Comparison of ENCODE assay signal across 25 cellular contexts in genomic region chrX:119410854-119411253, GRCh38. TPM values are rescaled to one million over a fixed set of nuclear protein-coding genes. Genes with fewer than 3 reads are reported as not detected.
DNase-seq lines count a peak whose midpoint lies in the region; ATAC-seq and TF ChIP-seq lines count a peak whose summit lies in the region.
"Had no signal": no experiment of that assay in that cellular context is flagged by ENCODE, and none has a peak within 500 bp of the region (broad histone marks: within the 10 kb centered on the region; RNA-seq: fewer than 3 reads in every experiment).

No MANE protein-coding gene starts in this region.

- no peak for DNase-seq in breast epithelium (ENCODE audit: low spot score in 2 of 2)
- DNase-seq in MCF 10A (ENCODE audit: unreplicated experiment) = no peak
- no peak for DNase-seq in epithelial cell of prostate (ENCODE audit: low read depth, low spot score)
- no peak for DNase-seq in D341Med (ENCODE audit: low spot score)
- no peak for DNase-seq in NCI-H69 (lab: John Stamatoyannopoulos, UW)
- no peak for DNase-seq in islet precursor cell
- DNase-seq: activated CD4-positive, alpha-beta T cell treated with anti-CD3 and anti-CD28 coated beads, Interleukin-2, amount 50 U/mL, for 1 hour; activated naive CD8-positive, alpha-beta T cell treated with anti-CD3 and anti-CD28 coated beads for 36 hours; effector CD8-positive, alpha-beta T cell; glutamatergic neuron; Karpas-422; naive B cell; NCI-H1092; NCI-H187 treated with DMSO at 0.1 percent for 48 hours; NCI-H446 treated with DMSO at 0.1 percent for 48 hours; occipital lobe; retina; stimulated activated naive CD8-positive, alpha-beta T cell treated with anti-CD3 and anti-CD28 coated beads, Interleukin-15, amount 100 ng/mL, for 72 hours had no signal

- H3K4me3 Mint-ChIP-seq in MCF 10A (ENCODE audit: unreplicated experiment) = no peak overlapping the region
- H3K4me3 Mint-ChIP-seq: activated naive CD8-positive, alpha-beta T cell treated with anti-CD3 and anti-CD28 coated beads for 36 hours; memory B cell; naive B cell; stimulated activated naive CD8-positive, alpha-beta T cell treated with anti-CD3 and anti-CD28 coated beads, Interleukin-15, amount 100 ng/mL, for 72 hours had no signal

- H3K27me3 Mint-ChIP-seq in MCF 10A (ENCODE audit: insufficient read depth, unreplicated experiment) = peaks cover 14% of the 10 kb centered on the region
- H3K27me3 Mint-ChIP-seq: activated naive CD8-positive, alpha-beta T cell treated with anti-CD3 and anti-CD28 coated beads for 36 hours; memory B cell; naive B cell; stimulated activated naive CD8-positive, alpha-beta T cell treated with anti-CD3 and anti-CD28 coated beads, Interleukin-15, amount 100 ng/mL, for 72 hours had no signal

- H3K4me1 Mint-ChIP-seq in MCF 10A (ENCODE audit: insufficient read depth, unreplicated experiment) = peaks cover 17% of the 10 kb centered on the region
- H3K4me1 Mint-ChIP-seq: activated naive CD8-positive, alpha-beta T cell treated with anti-CD3 and anti-CD28 coated beads for 36 hours; naive B cell; stimulated activated naive CD8-positive, alpha-beta T cell treated with anti-CD3 and anti-CD28 coated beads, Interleukin-15, amount 100 ng/mL, for 72 hours had no signal

- no TSS peak for BruUV-seq in MCF 10A (replicated peaks; lab: Mats Ljungman, UMichigan)

- H3K27ac ChIP-seq in breast epithelium (peak overlapping the region; percentile 69 to 77), epithelial cell of prostate (peak overlapping the region; percentile 18), mucosa of rectum (ENCODE audit: low read depth in 2 of 2, low read length in 2 of 2) (peak overlapping the region; percentile 79 to 85)
- H3K27ac ChIP-seq: BLaER1, tibial artery, VCaP had no signal

- peaks cover 14% of the 10 kb centered on the region for H3K36me3 Mint-ChIP-seq in MCF 10A (ENCODE audit: insufficient read depth, unreplicated experiment)
- H3K36me3 Mint-ChIP-seq: naive B cell had no signal

- H3K9ac ChIP-seq in mucosa of rectum (ENCODE audit: low read depth in 1 of 2, low read length in 2 of 2) = peak overlapping the region in 1 of 2 donors; percentile 48
- H3K9ac ChIP-seq: BLaER1 had no signal

- H3K9me3 Mint-ChIP-seq in MCF 10A (ENCODE audit: unreplicated experiment) = no peaks in the 10 kb centered on the region
- H3K9me3 Mint-ChIP-seq: activated naive CD8-positive, alpha-beta T cell treated with anti-CD3 and anti-CD28 coated beads for 36 hours; activated T-helper 2 cell treated with anti-CD3 and anti-CD28 coated beads, Interferon-gamma antibody, Interleukin-2, Interleukin-4, amounts not matched to agents 10 μg/mL and 5 μg/mL and 100 μg/mL, durations not matched to agents 14 hours and 24 hours and 36 hours; memory B cell; naive B cell; stimulated activated naive CD8-positive, alpha-beta T cell treated with anti-CD3 and anti-CD28 coated beads, Interleukin-15, amount 100 ng/mL, for 72 hours had no signal

- POLR2A ChIA-PET in MCF 10A (lab: Yijun Ruan, JAX) = interaction anchor here (1.0 to 4.0 kb wide), 3 partner anchors 10 to 174 kb away, joined by 3 to 29 read pairs (median 3); partner anchors contain the start of gene SLC25A43

- H3K36me3 ChIP-seq in breast epithelium (no peaks in the 10 kb centered on the region), mucosa of rectum (ENCODE audit: control insufficient read depth in 2 of 2, insufficient read depth in 2 of 2, low read length in 2 of 2) (peaks cover 3 to 10% of the 10 kb centered on the region in 2 donors)

- H3K27me3 ChIP-seq in breast epithelium = peaks cover 0 to 10% of the 10 kb centered on the region in 2 donors
- H3K27me3 ChIP-seq in mucosa of rectum (ENCODE audit: control insufficient read depth in 2 of 2, insufficient read depth in 2 of 2, low read length in 2 of 2) = no peaks in the 10 kb centered on the region
- H3K27me3 ChIP-seq: BLaER1, tibial artery had no signal

- TF ChIP-seq POLR2A in breast epithelium (IDR thresholded peaks at IDR 0.05) = no peak

- no peak for ATAC-seq in HG02623 (IDR thresholded peaks at IDR 0.05; ENCODE audit: unreplicated experiment)
- ATAC-seq: stimulated activated naive CD8-positive, alpha-beta T cell treated with anti-CD3 and anti-CD28 coated beads, Interleukin-15, amount 100 ng/mL, for 72 hours had no signal

- H3K4me1 ChIP-seq in breast epithelium (no peaks in the 10 kb centered on the region), mucosa of rectum (ENCODE audit: control insufficient read depth in 2 of 2, insufficient read depth in 2 of 2, low read length in 2 of 2) (peaks cover 8 to 10% of the 10 kb centered on the region in 2 donors)
- H3K4me1 ChIP-seq: BLaER1, tibial artery had no signal

- H3K27ac Mint-ChIP-seq in MCF 10A (ENCODE audit: low read depth, unreplicated experiment) = no peak overlapping the region
- H3K27ac Mint-ChIP-seq: activated naive CD8-positive, alpha-beta T cell treated with anti-CD3 and anti-CD28 coated beads for 36 hours; activated T-helper 2 cell treated with anti-CD3 and anti-CD28 coated beads, Interferon-gamma antibody, Interleukin-2, Interleukin-4, amounts not matched to agents 10 μg/mL and 5 μg/mL and 100 μg/mL, durations not matched to agents 14 hours and 24 hours and 36 hours; memory B cell; stimulated activated naive CD8-positive, alpha-beta T cell treated with anti-CD3 and anti-CD28 coated beads, Interleukin-15, amount 100 ng/mL, for 72 hours had no signal

- CTCF ChIA-PET in MCF 10A (lab: Yijun Ruan, JAX) = no interaction called here

- H3K9me3 ChIP-seq in breast epithelium (no peaks in the 10 kb centered on the region), mucosa of rectum (ENCODE audit: control insufficient read depth in 2 of 2, low read length in 2 of 2) (no peaks in the 10 kb centered on the region)
- H3K9me3 ChIP-seq: BLaER1, tibial artery had no signal

- no peak for TF ChIP-seq CTCF in breast epithelium (IDR thresholded peaks at IDR 0.05)
- no peak for TF ChIP-seq CTCF in MCF 10A (IDR thresholded peaks at IDR 0.05; ENCODE audit: unreplicated experiment)

- intact Hi-C loops in breast epithelium (cut with DNase I; ENCODE audit: low total_unique reads) (no loop called here), MCF 10A (cut with micrococcal nuclease) (no loop called here)

- no peak overlapping the region for H3K4me3 ChIP-seq in breast epithelium
- H3K4me3 ChIP-seq in mucosa of rectum (ENCODE audit: low read length in 2 of 2) = peak overlapping the region in 1 of 2 donors; percentile 13
- H3K4me3 ChIP-seq: BLaER1, tibial artery had no signal

RNA-seq across cellular contexts. Expression of gene SLC25A43, which starts 11.7 kb away (rescaled TPM):
- total RNA-seq in breast epithelium = 10 to 100 TPM; 16.3 to 20.5 (median 19.0) TPM
- 16.0 and 18.4 TPM in 2 replicates for total RNA-seq in MCF 10A (2022)

RNA-seq across cellular contexts. Expression of gene SLC25A5, which starts 57.4 kb away (rescaled TPM):
- total RNA-seq in breast epithelium (100 to 1,000 TPM; 153 to 190 (median 164) TPM), MCF 10A (2022) (245 and 405 TPM in 2 replicates)

Comparison
In these comparisons a context has a peak if more than half of its experiments do, and no peak if none do; other contexts are left out.
1. H3K27ac ChIP-seq: peak in every context shown above with its lines; median percentile 82 in mucosa of rectum; 73 in breast epithelium; 18 in epithelial cell of prostate.